ENCODE assay signal across 13 cellular contexts in the genomic region with DNA sequence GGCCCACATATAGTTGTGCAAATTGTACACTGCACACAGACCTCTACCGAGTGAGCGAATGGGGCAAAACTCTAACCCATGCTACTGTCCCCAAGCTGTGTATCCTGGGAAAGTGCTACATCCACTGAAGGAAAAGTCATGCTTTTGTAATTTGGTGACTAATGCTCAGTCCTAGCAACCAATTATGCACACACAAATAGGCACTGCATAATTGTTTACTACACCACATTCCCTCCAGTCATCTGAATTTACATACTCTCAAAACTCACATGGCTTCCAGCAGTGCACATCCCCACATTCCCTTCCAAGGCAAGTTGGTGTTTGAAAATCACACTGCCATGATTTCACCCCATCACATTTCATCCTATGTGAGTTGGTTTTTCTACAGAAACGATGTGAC.
DNase-seq lines count a peak whose midpoint lies in the region; ATAC-seq, FAIRE-seq and TF ChIP-seq lines count a peak whose summit lies in the region.
"Had no signal": no experiment of that assay in that cellular context is flagged by ENCODE, and none has a peak within 500 bp of the region (broad histone marks: within the 10 kb centered on the region; RNA-seq: fewer than 3 reads in every experiment).

No MANE protein-coding gene starts in this region.

- ATAC-seq in foreskin keratinocyte (peak; percentile 65), GM18517 (IDR thresholded peaks at IDR 0.05; ENCODE audit: unreplicated experiment) (no peak), GM18873 (IDR thresholded peaks at IDR 0.05; ENCODE audit: low FRiP score, unreplicated experiment) (no peak)
- ATAC-seq: stimulated activated naive CD8-positive, alpha-beta T cell treated with anti-CD3 and anti-CD28 coated beads, Interleukin-15, Interleukin-2, amounts not matched to agents 100 U/mL and 50 U/mL, for 24 hours had no signal

- DNase-seq in HCEC 1CT (peak; percentile 87), foreskin keratinocyte (peak; percentile 15 to 46), urothelium cell line (ENCODE audit: low spot score) (no peak), posterior cingulate gyrus (no peak)
- DNase-seq: NCI-H2227 treated with DMSO at 0.1 percent for 48 hours; Peyer's patch; stimulated activated CD4-positive, alpha-beta T cell treated with anti-CD3 and anti-CD28 coated beads, Interleukin-4, amount 100 ng/mL, for 4 hours; stimulated activated naive CD8-positive, alpha-beta T cell treated with anti-CD3 and anti-CD28 coated beads, Interleukin-15, Interleukin-2, amounts not matched to agents 100 U/mL and 50 U/mL, for 24 hours had no signal

- peak overlapping the region; percentile 14 for H3K27ac ChIP-seq in angular gyrus (ENCODE audit: low read depth, low read length)
- H3K27ac ChIP-seq in foreskin keratinocyte: no peak overlapping the region

- H3K27me3 ChIP-seq in foreskin keratinocyte: no peaks in the 10 kb centered on the region
- H3K27me3 ChIP-seq: Peyer's patch had no signal

- no peaks in the 10 kb centered on the region for H3K4me1 ChIP-seq in foreskin keratinocyte

- TF ChIP-seq CTCF in foreskin keratinocyte (conservative IDR thresholded peaks at IDR 0.05): no peak

- intact Hi-C loops in posterior cingulate gyrus (cut with DNase I): no loop called here

- peak; percentile 61 for FAIRE-seq in urothelium cell line (lab: Jason Lieb, UNC)
- FAIRE-seq: endometrium, GM18507 had no signal

Comparison
In these comparisons a context has a peak if more than half of its experiments do, and no peak if none do; other contexts are left out.
1. DNase-seq: peak in HCEC 1CT (single experiment) and foreskin keratinocyte (2 of 2); none in urothelium cell line (single experiment) and posterior cingulate gyrus (0 of 10).